ENCODE assay signal across 9 cellular contexts in genomic region chr16:30482366-30482765, GRCh38. TPM values are rescaled to one million over a fixed set of nuclear protein-coding genes. Genes with fewer than 3 reads are reported as not detected.
DNase-seq lines count a peak whose midpoint lies in the region; ATAC-seq and TF ChIP-seq lines count a peak whose summit lies in the region.
"Had no signal": no experiment of that assay in that cellular context is flagged by ENCODE, and none has a peak within 500 bp of the region (broad histone marks: within the 10 kb centered on the region; RNA-seq: fewer than 3 reads in every experiment).

No MANE protein-coding gene starts in this region.

- H4K20me1 ChIP-seq in PC-9 (ENCODE audit: insufficient read depth) = no peaks in the 10 kb centered on the region

- H3K4me2 ChIP-seq in PC-9 = no peak overlapping the region

- no peak overlapping the region for H2AFZ ChIP-seq in PC-9

- H3K4me3 ChIP-seq in PC-9 = no peak overlapping the region
- H3K4me3 ChIP-seq: ascending aorta had no signal

- no peak overlapping the region for H3K27ac ChIP-seq in PC-9
- H3K27ac ChIP-seq: ascending aorta had no signal

- CTCF ChIA-PET in PC-9 (lab: Charles Lee) = interaction anchor here (1.8 kb wide), 1 partner anchor 33 kb away, joined by 4 read pairs; no protein-coding TSS in a partner anchor

- TF ChIP-seq CTCF in PC-9 (conservative IDR thresholded peaks at IDR 0.05) (peak; percentile 55; the same call in 1 of the 2 replicates), GM20000 (IDR thresholded peaks at IDR 0.05; ENCODE audit: extremely low read depth, missing control alignments) (no peak)

- H3K4me1 ChIP-seq in PC-9 (replicated peaks; ENCODE audit: insufficient read depth) = no peaks in the 10 kb centered on the region
- H3K4me1 ChIP-seq: ascending aorta had no signal

- H3K27me3 Mint-ChIP-seq in immature natural killer cell (ENCODE audit: low read depth in 3 of 3) = peaks cover 2 to 4% (median 4%) of the 10 kb centered on the region in 3 donors

- peaks cover 23 to 43% (median 25%) of the 10 kb centered on the region in 3 donors for H3K36me3 Mint-ChIP-seq in immature natural killer cell

- H3K4me3 Mint-ChIP-seq in immature natural killer cell = peak overlapping the region; percentile 7 to 67 (median 42)

- intact Hi-C loops in PC-9 (cut with micrococcal nuclease; ENCODE audit: unreplicated experiment) = no loop called here

- 0 out of 2 replicates have a peak, but pooled peaks cover 4% of the 10 kb centered on the region for H3K27me3 ChIP-seq in PC-9 (ENCODE audit: insufficient read depth, low read depth)
- H3K27me3 ChIP-seq: ascending aorta had no signal

- no peaks in the 10 kb centered on the region for H3K9me2 ChIP-seq in PC-9 (ENCODE audit: insufficient read depth)

- peak; percentile 6 for DNase-seq in EH (ENCODE audit: low read depth)
- DNase-seq in PC-9 = no peak
- DNase-seq in immature natural killer cell = peak in 1 of 3 donors; percentile 24
- DNase-seq in activated effector memory CD4-positive, alpha-beta T cell treated with Interleukin-2 at 50 U/mL for 16 hours = no peak
- no peak for DNase-seq in GM20000 (ENCODE audit: low spot score)
- DNase-seq: NCI-H2107 had no signal

- no TSS peak for BruUV-seq in PC-9 (replicated peaks; lab: Mats Ljungman, UMichigan)

- H3F3A ChIP-seq in PC-9 (ENCODE audit: insufficient read depth, low read depth) = no peaks in the 10 kb centered on the region

- POLR2A ChIA-PET in PC-9 (lab: Charles Lee; ENCODE audit: unreplicated experiment) = no interaction called here

- no peaks in the 10 kb centered on the region for H3K36me3 ChIP-seq in PC-9 (ENCODE audit: low read depth)
- H3K36me3 ChIP-seq: ascending aorta had no signal

- no peaks in the 10 kb centered on the region for H3K9me3 ChIP-seq in PC-9 (ENCODE audit: insufficient read depth, low read depth)
- H3K9me3 ChIP-seq: ascending aorta had no signal

- no peaks in the 10 kb centered on the region for H3K79me2 ChIP-seq in PC-9 (ENCODE audit: low read depth)

- H3K4me1 Mint-ChIP-seq in immature natural killer cell = peaks cover 56 to 68% of the 10 kb centered on the region in 2 donors

- peak overlapping the region; percentile 67 to 95 (median 82) for H3K27ac Mint-ChIP-seq in immature natural killer cell

- ATAC-seq in GM21360 (IDR thresholded peaks at IDR 0.05; ENCODE audit: unreplicated experiment) = no peak

- H3K9me3 Mint-ChIP-seq in immature natural killer cell = no peaks in the 10 kb centered on the region

RNA-seq across cellular contexts. Expression of gene ITGAL, which starts 9.8 kb away (rescaled TPM):
- 0.50 TPM in 1 of 2 replicates, not detected in the other for total RNA-seq in PC-9 (2021)
- polyA plus RNA-seq in immature natural killer cell = 100 to 1,000 TPM; 218 to 488 (median 238) TPM
- polyA plus RNA-seq: neural cell had no signal

RNA-seq across cellular contexts. Expression of gene SEPHS2, which starts 36.7 kb away (rescaled TPM):
- 66.8 and 67.2 TPM in 2 replicates for total RNA-seq in PC-9 (2021)
- polyA plus RNA-seq in immature natural killer cell = 10 to 100 TPM; 63.6 to 92.2 (median 80.3) TPM

RNA-seq across cellular contexts. Expression of gene ZNF768, which starts 44.0 kb away (rescaled TPM):
- total RNA-seq in PC-9 (2021) = 64.2 and 68.4 TPM in 2 replicates
- 1 to 10 TPM in 2 of 3 donors, under 1 TPM in 1; 0.15 to 1.7 (median 1.3) TPM for polyA plus RNA-seq in immature natural killer cell

RNA-seq across cellular contexts. Expression of gene ZNF747, which starts 52.3 kb away (rescaled TPM):
- total RNA-seq in PC-9 (2021) = 14.5 and 17.9 TPM in 2 replicates
- 10 to 100 TPM in 1 of 3 donors, 1 to 10 TPM in 2; 7.4 to 10.2 (median 8.3) TPM for polyA plus RNA-seq in immature natural killer cell

RNA-seq across cellular contexts. Expression of gene DCTPP1, which starts 52.5 kb away (rescaled TPM):
- total RNA-seq in PC-9 (2021) = 80.4 and 109 TPM in 2 replicates
- 100 to 1,000 TPM in 1 of 3 donors, 10 to 100 TPM in 2; 64.5 to 101 (median 73.3) TPM for polyA plus RNA-seq in immature natural killer cell
